33 cellular contexts compared by ENCODE assay signal in genomic region chr1:236429715-236430274, GRCh38. TPM values are rescaled to one million over a fixed set of nuclear protein-coding genes. Genes with fewer than 3 reads are reported as not detected.
DNase-seq lines count a peak whose midpoint lies in the region; ATAC-seq and TF ChIP-seq lines count a peak whose summit lies in the region.
"Had no signal": no experiment of that assay in that cellular context is flagged by ENCODE, and none has a peak within 500 bp of the region (broad histone marks: within the 10 kb centered on the region; RNA-seq: fewer than 3 reads in every experiment).

No MANE protein-coding gene starts in this region.

- TF ChIP-seq POLR2A in upper lobe of left lung (IDR thresholded peaks at IDR 0.05) = no peak

- H3K4me1 ChIP-seq in hepatocyte (ENCODE audit: insufficient read depth) = peaks cover 4% of the 10 kb centered on the region
- no peaks in the 10 kb centered on the region for H3K4me1 ChIP-seq in upper lobe of left lung
- H3K4me1 ChIP-seq in neural progenitor cell = no peaks in the 10 kb centered on the region
- H3K4me1 ChIP-seq: BE2C, esophagus muscularis mucosa, foreskin keratinocyte, HAP-1, right lobe of liver, SJCRH30, upper lobe of right lung had no signal

- H3K27ac Mint-ChIP-seq in neural progenitor cell = no peak overlapping the region
- no peak overlapping the region for H3K27ac Mint-ChIP-seq in nephron progenitor cell
- H3K27ac Mint-ChIP-seq: activated B cell treated with CpG ODN at 0.5 μM for 24 hours; activated naive CD4-positive, alpha-beta T cell treated with anti-CD3 and anti-CD28 coated beads, Interleukin-2, amount 50 U/mL, for 24 hours; memory B cell had no signal

- H3F3A ChIP-seq in neural progenitor cell (ENCODE audit: low read depth) = no peaks in the 10 kb centered on the region

- H3K4me3 ChIP-seq in hepatocyte = no peak overlapping the region
- H3K4me3 ChIP-seq in upper lobe of left lung = no peak overlapping the region
- H3K4me3 ChIP-seq in neural progenitor cell = no peak overlapping the region
- H3K4me3 ChIP-seq: esophagus muscularis mucosa, HAP-1, heart right ventricle, MG63, right lobe of liver, SJCRH30, upper lobe of right lung had no signal

- H3K27me3 Mint-ChIP-seq in neural progenitor cell (ENCODE audit: insufficient read depth, low read depth) (peaks cover 6% of the 10 kb centered on the region), nephron progenitor cell (ENCODE audit: low read depth, poor library complexity) (no peaks in the 10 kb centered on the region)
- H3K27me3 Mint-ChIP-seq: activated B cell treated with CpG ODN at 0.5 μM for 24 hours had no signal

- no peak for DNase-seq in hepatocyte (ENCODE audit: low spot score)
- no peak for DNase-seq in upper lobe of left lung
- no peak for DNase-seq in dedifferentiated amniotic fluid mesenchymal stem cell (ENCODE audit: extremely low spot score)
- DNase-seq in neural progenitor cell (ENCODE audit: low spot score) = no peak
- DNase-seq in nephron progenitor cell = no peak
- DNase-seq: ACHN; activated B cell treated with CpG ODN at 0.5 μM for 24 hours; BE2C; CD8-positive, alpha-beta memory T cell; effector memory CD4-positive, alpha-beta T cell; foreskin keratinocyte; heart right ventricle; KBM-7; left colon; MG63; NCI-H1417; NCI-H2081; NCI-H446; NCI-H774; posterior cingulate gyrus; right lobe of liver; SJCRH30; stimulated activated CD4-positive, alpha-beta T cell treated with anti-CD3 and anti-CD28 coated beads, Interleukin-12 subunit alpha, Interleukin-12 subunit beta, amount 100 ng/mL, for 4 hours; stimulated activated CD4-positive, alpha-beta T cell treated with anti-CD3 and anti-CD28 coated beads, Interleukin-4, amount 100 ng/mL, for 1 hour; substantia nigra; upper lobe of right lung had no signal

- H3K79me2 ChIP-seq in hepatocyte = no peaks in the 10 kb centered on the region
- H3K79me2 ChIP-seq in neural progenitor cell (ENCODE audit: low read depth) = no peaks in the 10 kb centered on the region

- H3K27ac ChIP-seq in hepatocyte (peak overlapping the region; percentile 28), upper lobe of left lung (no peak overlapping the region), neural progenitor cell (no peak overlapping the region)
- H3K27ac ChIP-seq: esophagus muscularis mucosa, foreskin keratinocyte, heart right ventricle, right lobe of liver, SJCRH30, upper lobe of right lung had no signal

- H3K9me3 ChIP-seq in hepatocyte (ENCODE audit: low read depth) (no peaks in the 10 kb centered on the region), upper lobe of left lung (no peaks in the 10 kb centered on the region), neural progenitor cell (ENCODE audit: low read depth) (no peaks in the 10 kb centered on the region)
- H3K9me3 ChIP-seq: BE2C, esophagus muscularis mucosa, HAP-1, heart right ventricle, MG63, right lobe of liver, SJCRH30, upper lobe of right lung had no signal

- no peaks in the 10 kb centered on the region for H3K36me3 ChIP-seq in hepatocyte (replicated peaks; ENCODE audit: insufficient read depth, low read depth)
- H3K36me3 ChIP-seq in upper lobe of left lung = no peaks in the 10 kb centered on the region
- H3K36me3 ChIP-seq in neural progenitor cell = no peaks in the 10 kb centered on the region
- H3K36me3 ChIP-seq: BE2C, esophagus muscularis mucosa, HAP-1, heart right ventricle, MG63, right lobe of liver, SJCRH30, upper lobe of right lung had no signal

- no peak for TF ChIP-seq EP300 in upper lobe of left lung (IDR thresholded peaks at IDR 0.05)

- peaks cover 4% of the 10 kb centered on the region for H3K36me3 Mint-ChIP-seq in neural progenitor cell
- peaks cover 50% of the 10 kb centered on the region for H3K36me3 Mint-ChIP-seq in nephron progenitor cell (ENCODE audit: low read depth)
- H3K36me3 Mint-ChIP-seq: memory B cell had no signal

- H3K4me1 Mint-ChIP-seq in neural progenitor cell = no peaks in the 10 kb centered on the region
- no peaks in the 10 kb centered on the region for H3K4me1 Mint-ChIP-seq in nephron progenitor cell
- H3K4me1 Mint-ChIP-seq: activated naive CD4-positive, alpha-beta T cell treated with anti-CD3 and anti-CD28 coated beads, Interleukin-2, amount 50 U/mL, for 24 hours had no signal

- no peak overlapping the region for H3K4me3 Mint-ChIP-seq in neural progenitor cell
- no peak overlapping the region for H3K4me3 Mint-ChIP-seq in nephron progenitor cell
- H3K4me3 Mint-ChIP-seq: activated B cell treated with CpG ODN at 0.5 μM for 24 hours; activated naive CD4-positive, alpha-beta T cell treated with anti-CD3 and anti-CD28 coated beads, Interleukin-2, amount 50 U/mL, for 24 hours; CD8-positive, alpha-beta memory T cell; memory B cell had no signal

- no peak overlapping the region for H2AFZ ChIP-seq in hepatocyte
- H2AFZ ChIP-seq in neural progenitor cell (replicated peaks) = no peak overlapping the region

- H3K9me3 Mint-ChIP-seq in neural progenitor cell (peaks cover 8% of the 10 kb centered on the region), nephron progenitor cell (peaks cover 18% of the 10 kb centered on the region)
- H3K9me3 Mint-ChIP-seq: activated B cell treated with CpG ODN at 0.5 μM for 24 hours; activated naive CD4-positive, alpha-beta T cell treated with anti-CD3 and anti-CD28 coated beads, Interleukin-2, amount 50 U/mL, for 24 hours; CD8-positive, alpha-beta memory T cell; memory B cell had no signal

- H3K9me2 ChIP-seq in hepatocyte (replicated peaks; ENCODE audit: insufficient read depth) = no peaks in the 10 kb centered on the region

- ATAC-seq in GM18861 (IDR thresholded peaks at IDR 0.05; ENCODE audit: unreplicated experiment) = peak; percentile 89
- ATAC-seq in GM21529 (IDR thresholded peaks at IDR 0.05; ENCODE audit: unreplicated experiment) = peak; percentile 37
- ATAC-seq in HG03139 (IDR thresholded peaks at IDR 0.05; ENCODE audit: unreplicated experiment) = peak; percentile 38
- no peak for ATAC-seq in upper lobe of left lung (ENCODE audit: low FRiP score in 2 of 2)
- ATAC-seq: foreskin keratinocyte, heart right ventricle, left colon, right lobe of liver, upper lobe of right lung had no signal

- H3K27me3 ChIP-seq in hepatocyte = no peaks in the 10 kb centered on the region
- no peaks in the 10 kb centered on the region for H3K27me3 ChIP-seq in upper lobe of left lung
- no peaks in the 10 kb centered on the region for H3K27me3 ChIP-seq in neural progenitor cell
- H3K27me3 ChIP-seq: BE2C, esophagus muscularis mucosa, foreskin keratinocyte, heart right ventricle, MG63, right lobe of liver, SJCRH30, upper lobe of right lung had no signal

- H3K4me2 ChIP-seq in hepatocyte (no peak overlapping the region), neural progenitor cell (no peak overlapping the region)

- TF ChIP-seq CTCF in hepatocyte (IDR thresholded peaks at IDR 0.05; ENCODE audit: poor library complexity) (no peak), upper lobe of left lung (IDR thresholded peaks at IDR 0.05) (no peak), neural progenitor cell (IDR thresholded peaks at IDR 0.05) (no peak), nephron progenitor cell (IDR thresholded peaks at IDR 0.05) (no peak)

- no peak overlapping the region for H3K9ac ChIP-seq in neural progenitor cell

- no peaks in the 10 kb centered on the region for H4K20me1 ChIP-seq in hepatocyte (ENCODE audit: insufficient read depth, poor library complexity, severe bottlenecking)
- H4K20me1 ChIP-seq in neural progenitor cell (ENCODE audit: low read depth) = no peaks in the 10 kb centered on the region

RNA-seq across cellular contexts. Expression of gene EDARADD, which starts 35.7 kb away (rescaled TPM):
- total RNA-seq in hepatocyte (2.4 and 4.5 TPM in 2 replicates), upper lobe of left lung (1 to 10 TPM in 1 of 6 donors, under 1 TPM in 4, not detected in 1; 0.11 to 2.6 (median 0.57) TPM), neural progenitor cell (ENCODE audit: low replicate concordance) (1.4 and 1.7 TPM in 2 replicates)
- polyA plus RNA-seq in hepatocyte = 1.3 and 1.7 TPM in 2 replicates
- total RNA-seq: activated B cell treated with CpG ODN at 0.5 μM for 24 hours had no signal

Comparison
In these comparisons a context has a peak if more than half of its experiments do, and no peak if none do; other contexts are left out.
1. ATAC-seq: peak in GM18861 (single experiment), GM21529 (single experiment) and HG03139 (single experiment); none in upper lobe of left lung (0 of 2).